ENCODE assay signal across 1 cellular context in genomic region chr2:202265467-202266277, GRCh38.
TF ChIP-seq lines count a peak whose summit lies in the region.

Gene NOP58 (plus strand): TSS chr2:202265763. CDS start chr2:202265942, 179 bp downstream.

TF ChIP-seq in H1, 55 proteins besides CTCF, POLR2A, EP300 and RAD21 (continued from another document):
- no peak for TF ChIP-seq SP2 (IDR thresholded peaks at IDR 0.05; ENCODE audit: low read length)
- no peak for TF ChIP-seq MAFK (IDR thresholded peaks at IDR 0.05; ENCODE audit: low read depth, low read length)
- peak; percentile 89 for TF ChIP-seq TAF7 (optimal IDR thresholded peaks at IDR 0.05; ENCODE audit: borderline replicate concordance, low read depth, low read length)
- TF ChIP-seq CREB1 (IDR thresholded peaks at IDR 0.05), result peak; percentile 95
- TF ChIP-seq TEAD4 (IDR thresholded peaks at IDR 0.05; ENCODE audit: low read depth, low read length), result no peak
- no peak for TF ChIP-seq KDM5A (IDR thresholded peaks at IDR 0.05; ENCODE audit: low read length)
- TF ChIP-seq GABPA (IDR thresholded peaks at IDR 0.05; ENCODE audit: borderline replicate concordance, insufficient read depth, low read length), result peak; percentile 81; the same call in 1 of the 2 replicates
- TF ChIP-seq RBBP5 (IDR thresholded peaks at IDR 0.05; ENCODE audit: borderline replicate concordance, low read depth, low read length), result no peak
- no peak for TF ChIP-seq NRF1 (IDR thresholded peaks at IDR 0.05; ENCODE audit: low read depth, low read length)
- TF ChIP-seq KDM1A (IDR thresholded peaks at IDR 0.05; ENCODE audit: borderline replicate concordance, low read length), result no peak
- TF ChIP-seq HDAC2 (IDR thresholded peaks at IDR 0.05; ENCODE audit: borderline replicate concordance in 1 of 2, low read depth in 2 of 2, low read length in 2 of 2), result 0 out of 4 replicates have a peak, but pooled peaks of 1 of the 2 experiments have one; percentile 44
- peak; percentile 67 for TF ChIP-seq MAX (IDR thresholded peaks at IDR 0.05)
- TF ChIP-seq TCF12 (IDR thresholded peaks at IDR 0.05; ENCODE audit: low read depth, low read length), result no peak
- TF ChIP-seq POLR2AphosphoS5 (IDR thresholded peaks at IDR 0.05; ENCODE audit: low read depth, low read length), result peak; percentile 99
- TF ChIP-seq POU5F1 (IDR thresholded peaks at IDR 0.05; ENCODE audit: low read depth, low read length), result no peak
- no peak for TF ChIP-seq RFX5 (IDR thresholded peaks at IDR 0.05; ENCODE audit: borderline replicate concordance, low read depth, low read length)
- no peak for TF ChIP-seq SIRT6 (IDR thresholded peaks at IDR 0.05; ENCODE audit: low read length)
- TF ChIP-seq E2F6 (IDR thresholded peaks at IDR 0.05), result peak; percentile 88
- TF ChIP-seq SIN3A (conservative IDR thresholded peaks at IDR 0.05 in 1 of 2, IDR thresholded peaks at IDR 0.05 in 1 of 2; ENCODE audit: low read depth in 1 of 2, low read length in 2 of 2), result peak; percentile 51 to 66; a peak in 2 of 4 replicates
- TF ChIP-seq RXRA (IDR thresholded peaks at IDR 0.05; ENCODE audit: insufficient read depth, low read depth, low read length), result no peak
- TF ChIP-seq FOSL1 (IDR thresholded peaks at IDR 0.05; ENCODE audit: insufficient read depth, low read depth, low read length), result no peak
- no peak for TF ChIP-seq SP4 (IDR thresholded peaks at IDR 0.05; ENCODE audit: low read length)
- no peak for TF ChIP-seq SUZ12 (IDR thresholded peaks at IDR 0.05; ENCODE audit: low read length)
- TF ChIP-seq TAF1 (IDR thresholded peaks at IDR 0.05; ENCODE audit: low read depth, low read length), result peak; percentile 98
- TF ChIP-seq CBX8 (IDR thresholded peaks at IDR 0.05; ENCODE audit: borderline replicate concordance, low read depth, low read length), result no peak
- TF ChIP-seq YY1 (IDR thresholded peaks at IDR 0.05; ENCODE audit: low read depth, low read length), result peak; percentile 87
- TF ChIP-seq ATF2 (IDR thresholded peaks at IDR 0.05; ENCODE audit: low read length), result no peak
- no peak; the same call in 1 of the 2 replicates for TF ChIP-seq JUND (IDR thresholded peaks at IDR 0.05; ENCODE audit: low read length)
- no peak for TF ChIP-seq CHD7 (IDR thresholded peaks at IDR 0.05; ENCODE audit: insufficient replicate concordance, low read length)
- no peak for TF ChIP-seq ZNF274 (IDR thresholded peaks at IDR 0.05; ENCODE audit: borderline replicate concordance, extremely low read depth, low read length)
- no peak for TF ChIP-seq CBX5 (IDR thresholded peaks at IDR 0.05; ENCODE audit: low read depth, low read length)
- no peak for TF ChIP-seq ATF3 (IDR thresholded peaks at IDR 0.05; ENCODE audit: insufficient read depth, low read depth, low read length)
- TF ChIP-seq KDM4A (IDR thresholded peaks at IDR 0.05; ENCODE audit: low read depth, low read length, severe bottlenecking), result peak; percentile 55
- no peak for TF ChIP-seq RNF2 (IDR thresholded peaks at IDR 0.05; ENCODE audit: borderline replicate concordance, low read depth, low read length, missing control alignments, poor library complexity, severe bottlenecking)
